11 cellular contexts compared by ENCODE assay signal in genomic region chr12:107096571-107096970, GRCh38.
"Had no signal": no experiment of that assay in that cellular context is flagged by ENCODE, and none has a peak within 500 bp of the region (broad histone marks: within the 10 kb centered on the region; RNA-seq: fewer than 3 reads in every experiment).

No MANE protein-coding gene starts in this region.

- H3K36me3 ChIP-seq: HAP-1 had no signal

- H3K9me3 ChIP-seq: HAP-1 had no signal

- H3K4me3 ChIP-seq: GM23248, GM23338, HAP-1 had no signal

- H3K27ac ChIP-seq: GM23248 had no signal

- DNase-seq: GM23248, GOT3, H7, H9, HCEC 1CT, HFFc6 had no signal

- H3K4me2 ChIP-seq: GM23338 had no signal

- ATAC-seq: GM23338, HCT116 had no signal

- H2AFZ ChIP-seq: GM23248, GM23338 had no signal

- H3K9ac ChIP-seq: GM23248 had no signal

- FAIRE-seq: H1, H54 had no signal
